19 cellular contexts compared by ENCODE assay signal in genomic region chr9:17739022-17739421, GRCh38.
"Had no signal": no experiment of that assay in that cellular context is flagged by ENCODE, and none has a peak within 500 bp of the region (broad histone marks: within the 10 kb centered on the region; RNA-seq: fewer than 3 reads in every experiment).

No MANE protein-coding gene starts in this region.

- H3K9me3 Mint-ChIP-seq: neural crest cell had no signal

- H3K27me3 ChIP-seq: neutrophil, pancreas, right lobe of liver, tibial nerve, upper lobe of right lung, uterus had no signal

- H3K4me1 Mint-ChIP-seq: natural killer cell; neural crest cell; stimulated activated naive B cell treated with anti-CD40 and anti-IgM and Interleukin-4, amounts not matched to agents 10 μg/mL and 1 μg/mL and 100 μg/mL, for 72 hours had no signal

- H3K27ac Mint-ChIP-seq: natural killer cell; stimulated activated naive B cell treated with anti-CD40 and anti-IgM and Interleukin-4, amounts not matched to agents 10 μg/mL and 1 μg/mL and 100 μg/mL, for 72 hours; stimulated activated naive CD8-positive, alpha-beta T cell treated with anti-CD3 and anti-CD28 coated beads, Interleukin-15, Interleukin-2, amounts not matched to agents 100 ng/mL and 50 ng/mL, for 24 hours had no signal

- DNase-seq: effector CD4-positive, alpha-beta T cell; left ventricle myocardium superior; lower lobe of right lung; natural killer cell; pancreas; retina; right lobe of liver; small intestine; stimulated activated CD4-positive, alpha-beta T cell treated with anti-CD3 and anti-CD28 coated beads, Interleukin-15, amount 100 ng/mL, for 24 hours; stimulated activated CD4-positive, alpha-beta T cell treated with anti-CD3 and anti-CD28 coated beads, Interleukin-2, amount 100 ng/mL, for 48 hours; stimulated activated naive B cell treated with anti-CD40 and anti-IgM and Interleukin-4, amounts not matched to agents 10 μg/mL and 1 μg/mL and 100 μg/mL, for 72 hours; upper lobe of right lung; uterus had no signal

- H3K4me3 Mint-ChIP-seq: natural killer cell; neural crest cell; stimulated activated naive B cell treated with anti-CD40 and anti-IgM and Interleukin-4, amounts not matched to agents 10 μg/mL and 1 μg/mL and 100 μg/mL, for 72 hours; stimulated activated naive CD8-positive, alpha-beta T cell treated with anti-CD3 and anti-CD28 coated beads, Interleukin-15, Interleukin-2, amounts not matched to agents 100 ng/mL and 50 ng/mL, for 24 hours had no signal

- H3K9me3 ChIP-seq: lower lobe of right lung, neutrophil, pancreas, right lobe of liver, thoracic aorta, tibial nerve, upper lobe of right lung, uterus had no signal

- H3K36me3 ChIP-seq: lower lobe of right lung, neutrophil, pancreas, right lobe of liver, thoracic aorta, tibial nerve, upper lobe of right lung, uterus had no signal

- ATAC-seq: left ventricle myocardium superior; lower lobe of right lung; natural killer cell; pancreas; right lobe of liver; stimulated activated naive B cell treated with anti-CD40 and anti-IgM and Interleukin-4, amounts not matched to agents 10 μg/mL and 1 μg/mL and 100 μg/mL, for 72 hours; upper lobe of right lung had no signal

- H3K27ac ChIP-seq: coronary artery, lower lobe of right lung, neutrophil, pancreas, right lobe of liver, thoracic aorta, tibial nerve, upper lobe of right lung, uterus had no signal

- H3K27me3 Mint-ChIP-seq: stimulated activated naive B cell treated with anti-CD40 and anti-IgM and Interleukin-4, amounts not matched to agents 10 μg/mL and 1 μg/mL and 100 μg/mL, for 72 hours; stimulated activated naive CD8-positive, alpha-beta T cell treated with anti-CD3 and anti-CD28 coated beads, Interleukin-15, Interleukin-2, amounts not matched to agents 100 ng/mL and 50 ng/mL, for 24 hours had no signal

- H3K36me3 Mint-ChIP-seq: natural killer cell; stimulated activated naive B cell treated with anti-CD40 and anti-IgM and Interleukin-4, amounts not matched to agents 10 μg/mL and 1 μg/mL and 100 μg/mL, for 72 hours had no signal

- H3K4me3 ChIP-seq: coronary artery, lower lobe of right lung, pancreas, right lobe of liver, thoracic aorta, tibial nerve, upper lobe of right lung, uterus had no signal
